In genomic region chr4:5773271-5773555, GRCh38 we compare ENCODE assay signal across 13 cellular contexts.
DNase-seq lines count a peak whose midpoint lies in the region; ATAC-seq and TF ChIP-seq lines count a peak whose summit lies in the region.
"Had no signal": no experiment of that assay in that cellular context is flagged by ENCODE, and none has a peak within 500 bp of the region (broad histone marks: within the 10 kb centered on the region; RNA-seq: fewer than 3 reads in every experiment).

No MANE protein-coding gene starts in this region.

- no peak overlapping the region for H4K8ac ChIP-seq in mesendoderm (ENCODE audit: low read depth, low read length)

- H3K79me2 ChIP-seq in mesendoderm (ENCODE audit: control insufficient read depth, insufficient read depth, low read length): no peaks in the 10 kb centered on the region

- ATAC-seq in T-helper 17 cell (no peak), HG03460 (IDR thresholded peaks at IDR 0.05; ENCODE audit: unreplicated experiment) (no peak)
- ATAC-seq: body of pancreas, K562 had no signal

- in situ Hi-C loops in KBM-7 (cut with MboI; ENCODE audit: low pct_unique_long_range_greater_than_20kb, low sequenced_read_pairs): no loop called here

- no peak overlapping the region for H2BK15ac ChIP-seq in mesendoderm (replicated peaks; ENCODE audit: low read depth)

- H3K36me3 ChIP-seq in mesendoderm (ENCODE audit: control insufficient read depth, insufficient read depth, low read length): no peaks in the 10 kb centered on the region

- peak overlapping the region; percentile 44 for H3K56ac ChIP-seq in mesendoderm (ENCODE audit: low read length)

- H4K5ac ChIP-seq in mesendoderm (ENCODE audit: low read length): no peak overlapping the region

- H3K79me1 ChIP-seq in mesendoderm (ENCODE audit: low read length): no peaks in the 10 kb centered on the region

- H3K27ac ChIP-seq in AG04450 (ENCODE audit: low read depth, low read length): peak overlapping the region; percentile 77
- no peak overlapping the region for H3K27ac ChIP-seq in mesendoderm (ENCODE audit: low read depth, low read length)
- H3K27ac ChIP-seq: body of pancreas, thoracic aorta had no signal

- H2AK5ac ChIP-seq in mesendoderm (ENCODE audit: low read length): no peak overlapping the region

- H3K9ac ChIP-seq in mesendoderm (ENCODE audit: low read length): no peak overlapping the region

- H3K4me3 ChIP-seq in AG04450 (ENCODE audit: low read depth, low read length) (no peak overlapping the region), epithelial cell of esophagus (ENCODE audit: low read length) (no peak overlapping the region), mesendoderm (ENCODE audit: low read length) (no peak overlapping the region)
- H3K4me3 ChIP-seq: body of pancreas, K562, thoracic aorta had no signal

- peaks cover 13% of the 10 kb centered on the region for H3K9me3 ChIP-seq in AG04450 (ENCODE audit: control insufficient read depth, insufficient read depth, low read length)
- no peaks in the 10 kb centered on the region for H3K9me3 ChIP-seq in T-helper 17 cell (ENCODE audit: control insufficient read depth, low read length, poor library complexity, severe bottlenecking)

- POLR2A ChIA-PET in AG04450 (lab: Yijun Ruan, JAX): no interaction called here

- H2BK120ac ChIP-seq in mesendoderm (ENCODE audit: low read depth, low read length): no peak overlapping the region

- DNase-seq in AG04450 (ENCODE audit: low read depth, low spot score): no peak
- DNase-seq in KBM-7: peak; percentile 11
- DNase-seq in epithelial cell of esophagus (ENCODE audit: low read depth): peak; percentile 99
- no peak for DNase-seq in mesendoderm
- no peak for DNase-seq in GDM1 (lab: John Stamatoyannopoulos, UW)
- DNase-seq in NCI-H1436 (lab: John Stamatoyannopoulos, UW): no peak
- no peak for DNase-seq in T-helper 17 cell
- DNase-seq: activated CD4-positive, alpha-beta T cell treated with anti-CD3 and anti-CD28 coated beads for 48 hours; body of pancreas had no signal

- H3K27me3 ChIP-seq in AG04450 (ENCODE audit: control insufficient read depth, insufficient read depth, low read length) (no peaks in the 10 kb centered on the region), mesendoderm (ENCODE audit: insufficient read depth, low read length, poor library complexity) (no peaks in the 10 kb centered on the region)
- H3K27me3 ChIP-seq: body of pancreas had no signal

- H2BK5ac ChIP-seq in mesendoderm (ENCODE audit: low read length): peak overlapping the region; percentile 81

- no peaks in the 10 kb centered on the region for H3K4me1 Mint-ChIP-seq in T-helper 17 cell

- CTCF ChIA-PET in AG04450 (lab: Charles Lee): no interaction called here

- no peak overlapping the region for H3K4ac ChIP-seq in mesendoderm (ENCODE audit: low read depth, low read length)

- no peaks in the 10 kb centered on the region for H3K27me3 Mint-ChIP-seq in T-helper 17 cell

- H3K4me3 Mint-ChIP-seq in T-helper 17 cell: no peak overlapping the region
- H3K4me3 Mint-ChIP-seq: activated T-helper 1 cell treated with anti-CD3 and anti-CD28 coated beads, Interleukin-12 subunit alpha, Interleukin-12 subunit beta, Interleukin-2, Interleukin-4 antibody, amounts not matched to agents 30 ng/mL and 10 ng/mL and 1 ng/mL, durations not matched to agents 14 hours and 24 hours and 36 hours had no signal

- peak overlapping the region; percentile 7 for H3K23ac ChIP-seq in mesendoderm (ENCODE audit: low read length)

- peaks cover 5% of the 10 kb centered on the region for H3K4me1 ChIP-seq in mesendoderm (ENCODE audit: control insufficient read depth, low read depth, low read length)
- H3K4me1 ChIP-seq: body of pancreas had no signal

- H3K4me2 ChIP-seq in mesendoderm (ENCODE audit: low read length): no peak overlapping the region

- H3K36me3 Mint-ChIP-seq in T-helper 17 cell (ENCODE audit: low read depth): peaks cover 5% of the 10 kb centered on the region

- H3K27ac Mint-ChIP-seq in T-helper 17 cell: no peak overlapping the region
- H3K27ac Mint-ChIP-seq: activated T-helper 1 cell treated with anti-CD3 and anti-CD28 coated beads, Interleukin-12 subunit alpha, Interleukin-12 subunit beta, Interleukin-2, Interleukin-4 antibody, amounts not matched to agents 30 ng/mL and 10 ng/mL and 1 ng/mL, durations not matched to agents 14 hours and 24 hours and 36 hours had no signal

- WGBS in mesendoderm (ENCODE audit: extremely low coverage, insufficient coverage, low lambda C conversion rate): no CpG with 5 or more reads among the region's 2 CpGs

- H3K18ac ChIP-seq in mesendoderm (ENCODE audit: low read length): peak overlapping the region; percentile 4

- TF ChIP-seq CTCF in AG04450 (IDR thresholded peaks at IDR 0.05; ENCODE audit: low read depth, low read length): no peak
- no peak for TF ChIP-seq CTCF in epithelial cell of esophagus (IDR thresholded peaks at IDR 0.05; ENCODE audit: insufficient read depth, low read depth, low read length, missing control alignments)

Comparison
In these comparisons a context has a peak if more than half of its experiments do, and no peak if none do; other contexts are left out.
1. DNase-seq: peak in KBM-7 (single experiment) and epithelial cell of esophagus (single experiment); none in AG04450 (single experiment), mesendoderm (single experiment), GDM1 (single experiment), NCI-H1436 (single experiment) and T-helper 17 cell (0 of 3).